ENCODE assay signal across 1 cellular context in the genomic region with DNA sequence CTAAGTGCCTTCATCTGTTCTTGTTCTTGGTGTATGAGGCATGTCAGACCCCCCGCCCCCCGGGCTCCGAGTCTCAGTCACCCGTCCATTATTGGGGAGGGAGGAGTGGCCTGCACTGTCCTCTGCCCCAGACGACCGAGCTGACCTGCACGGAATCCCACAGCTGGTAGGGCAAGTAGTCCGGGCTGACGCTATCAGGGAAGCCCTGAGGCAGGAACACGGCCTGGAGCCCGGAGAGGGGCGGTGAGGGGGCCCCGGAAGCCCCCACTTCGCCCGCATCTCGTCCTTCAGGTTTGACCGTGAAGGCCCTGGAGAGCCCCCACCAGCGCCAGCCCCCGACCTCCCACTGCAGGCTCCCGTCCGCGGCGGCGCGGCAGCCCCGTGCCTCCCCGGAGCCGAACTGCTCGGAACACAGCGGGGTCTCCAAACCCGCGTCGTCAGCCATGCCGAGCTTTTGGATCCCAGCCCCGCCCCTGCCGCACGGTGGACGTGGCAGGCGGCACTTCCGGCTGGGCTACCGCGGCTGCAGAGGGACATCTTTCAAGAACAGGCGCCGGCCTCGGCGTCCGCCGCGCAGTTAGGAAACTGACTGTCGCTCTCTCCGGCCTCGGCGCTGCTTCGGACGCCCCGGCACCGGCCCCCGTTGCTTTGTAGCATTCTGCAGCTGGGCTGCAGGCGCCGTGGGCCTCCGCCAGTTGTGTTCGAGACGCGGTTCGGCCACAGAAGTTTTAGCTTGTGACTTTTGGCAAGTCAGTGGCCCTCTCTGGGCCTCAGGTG.
TF ChIP-seq lines count a peak whose summit lies in the region.

A gene (minus strand): TSS at position 463 of the 777 bp plus-strand sequence. CDS start 18 bp downstream, at position 445.

TF ChIP-seq in HepG2, 621 proteins besides CTCF, POLR2A, EP300 and RAD21 (continued from another document and continues in another):
- TF ChIP-seq, protein P1, sequence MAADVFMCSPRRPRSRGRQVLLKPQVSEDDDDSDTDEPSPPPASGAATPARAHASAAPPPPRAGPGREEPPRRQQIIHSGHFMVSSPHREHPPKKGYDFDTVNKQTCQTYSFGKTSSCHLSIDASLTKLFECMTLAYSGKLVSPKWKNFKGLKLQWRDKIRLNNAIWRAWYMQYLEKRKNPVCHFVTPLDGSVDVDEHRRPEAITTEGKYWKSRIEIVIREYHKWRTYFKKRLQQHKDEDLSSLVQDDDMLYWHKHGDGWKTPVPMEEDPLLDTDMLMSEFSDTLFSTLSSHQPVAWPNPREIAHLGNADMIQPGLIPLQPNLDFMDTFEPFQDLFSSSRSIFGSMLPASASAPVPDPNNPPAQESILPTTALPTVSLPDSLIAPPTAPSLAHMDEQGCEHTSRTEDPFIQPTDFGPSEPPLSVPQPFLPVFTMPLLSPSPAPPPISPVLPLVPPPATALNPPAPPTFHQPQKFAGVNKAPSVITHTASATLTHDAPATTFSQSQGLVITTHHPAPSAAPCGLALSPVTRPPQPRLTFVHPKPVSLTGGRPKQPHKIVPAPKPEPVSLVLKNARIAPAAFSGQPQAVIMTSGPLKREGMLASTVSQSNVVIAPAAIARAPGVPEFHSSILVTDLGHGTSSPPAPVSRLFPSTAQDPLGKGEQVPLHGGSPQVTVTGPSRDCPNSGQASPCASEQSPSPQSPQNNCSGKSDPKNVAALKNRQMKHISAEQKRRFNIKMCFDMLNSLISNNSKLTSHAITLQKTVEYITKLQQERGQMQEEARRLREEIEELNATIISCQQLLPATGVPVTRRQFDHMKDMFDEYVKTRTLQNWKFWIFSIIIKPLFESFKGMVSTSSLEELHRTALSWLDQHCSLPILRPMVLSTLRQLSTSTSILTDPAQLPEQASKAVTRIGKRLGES (CRISPR knock-in tag; IDR thresholded peaks at IDR 0.05; ENCODE audit: borderline replicate concordance) = no peak
- TF ChIP-seq PTBP1 (IDR thresholded peaks at IDR 0.05; ENCODE audit: low read depth, low read length, poor library complexity, severe bottlenecking) (peak; percentile 91), ZNF180 (CRISPR knock-in tag; IDR thresholded peaks at IDR 0.05; ENCODE audit: borderline replicate concordance, low read depth) (no peak), TOE1 (CRISPR knock-in tag; IDR thresholded peaks at IDR 0.05) (peak; percentile 97), ZNF143 (CRISPR knock-in tag; IDR thresholded peaks at IDR 0.05) (peak; percentile 64), ZNF138 (CRISPR knock-in tag; IDR thresholded peaks at IDR 0.05; ENCODE audit: low read depth) (peak; percentile 84), KDM4B (CRISPR knock-in tag; IDR thresholded peaks at IDR 0.05) (peak; percentile 95), ZNF766 (CRISPR knock-in tag; IDR thresholded peaks at IDR 0.05; ENCODE audit: borderline replicate concordance) (peak; percentile 95), ZNF557 (CRISPR knock-in tag; IDR thresholded peaks at IDR 0.05) (no peak), ARNT (IDR thresholded peaks at IDR 0.05) (no peak), SAFB2 (CRISPR knock-in tag; IDR thresholded peaks at IDR 0.05; ENCODE audit: borderline replicate concordance, low read depth) (peak; percentile 99), ZNF441 (CRISPR knock-in tag; IDR thresholded peaks at IDR 0.05; ENCODE audit: borderline replicate concordance) (peak; percentile 82), RORA (CRISPR knock-in tag; IDR thresholded peaks at IDR 0.05) (no peak), HOXA3 (CRISPR knock-in tag; IDR thresholded peaks at IDR 0.05) (peak; percentile 95), ZNF225 (CRISPR knock-in tag; IDR thresholded peaks at IDR 0.05) (peak; percentile 95), ZNF660 (CRISPR knock-in tag; IDR thresholded peaks at IDR 0.05; ENCODE audit: borderline replicate concordance, low read depth) (no peak; the same call in 1 of the 2 replicates), ZNF616 (CRISPR knock-in tag; IDR thresholded peaks at IDR 0.05; ENCODE audit: low read depth) (peak; percentile 83; the same call in 1 of the 2 replicates), ZBTB42 (CRISPR knock-in tag; IDR thresholded peaks at IDR 0.05) (peak; percentile 81; the same call in 1 of the 2 replicates), ZNF256 (CRISPR knock-in tag; conservative IDR thresholded peaks at IDR 0.05) (no peak), HHEX (CRISPR knock-in tag; IDR thresholded peaks at IDR 0.05) (no peak), ZNF382 (CRISPR knock-in tag; IDR thresholded peaks at IDR 0.05; ENCODE audit: borderline replicate concordance) (no peak), ZNF546 (CRISPR knock-in tag; conservative IDR thresholded peaks at IDR 0.05) (peak; percentile 81), KLF9 (CRISPR knock-in tag; IDR thresholded peaks at IDR 0.05; ENCODE audit: low read depth) (peak; percentile 96), EEA1 (CRISPR knock-in tag; IDR thresholded peaks at IDR 0.05; ENCODE audit: borderline replicate concordance) (peak; percentile 98), ZNF709 (CRISPR knock-in tag; IDR thresholded peaks at IDR 0.05) (peak; percentile 94), SIN3B (IDR thresholded peaks at IDR 0.05; ENCODE audit: low read length) (no peak; the same call in 1 of the 2 replicates), MAF1 (CRISPR knock-in tag; IDR thresholded peaks at IDR 0.05; ENCODE audit: borderline replicate concordance) (peak; percentile 63), NFKB2 (CRISPR knock-in tag; IDR thresholded peaks at IDR 0.05; ENCODE audit: borderline replicate concordance) (peak; percentile 94), TEAD3 (CRISPR knock-in tag; optimal IDR thresholded peaks at IDR 0.05; ENCODE audit: borderline replicate concordance) (peak; percentile 52), ZNF577 (CRISPR knock-in tag; IDR thresholded peaks at IDR 0.05; ENCODE audit: borderline replicate concordance, low read depth) (no peak)
- TF ChIP-seq, protein P2, sequence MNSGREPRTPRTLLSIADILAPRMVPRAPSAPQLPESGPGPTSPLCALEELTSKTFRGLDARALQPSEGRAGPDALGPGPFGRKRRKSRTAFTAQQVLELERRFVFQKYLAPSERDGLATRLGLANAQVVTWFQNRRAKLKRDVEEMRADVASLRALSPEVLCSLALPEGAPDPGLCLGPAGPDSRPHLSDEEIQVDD (CRISPR knock-in tag; IDR thresholded peaks at IDR 0.05; ENCODE audit: borderline replicate concordance) = no peak
- TF ChIP-seq, protein P3, sequence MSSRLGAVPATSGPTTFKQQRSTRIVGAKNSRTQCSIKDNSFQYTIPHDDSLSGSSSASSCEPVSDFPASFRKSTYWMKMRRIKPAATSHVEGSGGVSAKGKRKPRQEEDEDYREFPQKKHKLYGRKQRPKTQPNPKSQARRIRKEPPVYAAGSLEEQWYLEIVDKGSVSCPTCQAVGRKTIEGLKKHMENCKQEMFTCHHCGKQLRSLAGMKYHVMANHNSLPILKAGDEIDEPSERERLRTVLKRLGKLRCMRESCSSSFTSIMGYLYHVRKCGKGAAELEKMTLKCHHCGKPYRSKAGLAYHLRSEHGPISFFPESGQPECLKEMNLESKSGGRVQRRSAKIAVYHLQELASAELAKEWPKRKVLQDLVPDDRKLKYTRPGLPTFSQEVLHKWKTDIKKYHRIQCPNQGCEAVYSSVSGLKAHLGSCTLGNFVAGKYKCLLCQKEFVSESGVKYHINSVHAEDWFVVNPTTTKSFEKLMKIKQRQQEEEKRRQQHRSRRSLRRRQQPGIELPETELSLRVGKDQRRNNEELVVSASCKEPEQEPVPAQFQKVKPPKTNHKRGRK (CRISPR knock-in tag; IDR thresholded peaks at IDR 0.05) = no peak
- TF ChIP-seq, protein P4, sequence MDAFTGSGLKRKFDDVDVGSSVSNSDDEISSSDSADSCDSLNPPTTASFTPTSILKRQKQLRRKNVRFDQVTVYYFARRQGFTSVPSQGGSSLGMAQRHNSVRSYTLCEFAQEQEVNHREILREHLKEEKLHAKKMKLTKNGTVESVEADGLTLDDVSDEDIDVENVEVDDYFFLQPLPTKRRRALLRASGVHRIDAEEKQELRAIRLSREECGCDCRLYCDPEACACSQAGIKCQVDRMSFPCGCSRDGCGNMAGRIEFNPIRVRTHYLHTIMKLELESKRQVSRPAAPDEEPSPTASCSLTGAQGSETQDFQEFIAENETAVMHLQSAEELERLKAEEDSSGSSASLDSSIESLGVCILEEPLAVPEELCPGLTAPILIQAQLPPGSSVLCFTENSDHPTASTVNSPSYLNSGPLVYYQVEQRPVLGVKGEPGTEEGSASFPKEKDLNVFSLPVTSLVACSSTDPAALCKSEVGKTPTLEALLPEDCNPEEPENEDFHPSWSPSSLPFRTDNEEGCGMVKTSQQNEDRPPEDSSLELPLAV (CRISPR knock-in tag; conservative IDR thresholded peaks at IDR 0.05; ENCODE audit: low read depth) = no peak
- TF ChIP-seq, protein P5, sequence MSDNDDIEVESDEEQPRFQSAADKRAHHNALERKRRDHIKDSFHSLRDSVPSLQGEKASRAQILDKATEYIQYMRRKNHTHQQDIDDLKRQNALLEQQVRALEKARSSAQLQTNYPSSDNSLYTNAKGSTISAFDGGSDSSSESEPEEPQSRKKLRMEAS (IDR thresholded peaks at IDR 0.05) = peak; percentile 95
- TF ChIP-seq, protein P6, sequence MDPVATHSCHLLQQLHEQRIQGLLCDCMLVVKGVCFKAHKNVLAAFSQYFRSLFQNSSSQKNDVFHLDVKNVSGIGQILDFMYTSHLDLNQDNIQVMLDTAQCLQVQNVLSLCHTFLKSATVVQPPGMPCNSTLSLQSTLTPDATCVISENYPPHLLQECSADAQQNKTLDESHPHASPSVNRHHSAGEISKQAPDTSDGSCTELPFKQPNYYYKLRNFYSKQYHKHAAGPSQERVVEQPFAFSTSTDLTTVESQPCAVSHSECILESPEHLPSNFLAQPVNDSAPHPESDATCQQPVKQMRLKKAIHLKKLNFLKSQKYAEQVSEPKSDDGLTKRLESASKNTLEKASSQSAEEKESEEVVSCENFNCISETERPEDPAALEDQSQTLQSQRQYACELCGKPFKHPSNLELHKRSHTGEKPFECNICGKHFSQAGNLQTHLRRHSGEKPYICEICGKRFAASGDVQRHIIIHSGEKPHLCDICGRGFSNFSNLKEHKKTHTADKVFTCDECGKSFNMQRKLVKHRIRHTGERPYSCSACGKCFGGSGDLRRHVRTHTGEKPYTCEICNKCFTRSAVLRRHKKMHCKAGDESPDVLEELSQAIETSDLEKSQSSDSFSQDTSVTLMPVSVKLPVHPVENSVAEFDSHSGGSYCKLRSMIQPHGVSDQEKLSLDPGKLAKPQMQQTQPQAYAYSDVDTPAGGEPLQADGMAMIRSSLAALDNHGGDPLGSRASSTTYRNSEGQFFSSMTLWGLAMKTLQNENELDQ (CRISPR knock-in tag; IDR thresholded peaks at IDR 0.05; ENCODE audit: borderline replicate concordance) = peak; percentile 15; the same call in 1 of the 2 replicates
- TF ChIP-seq, protein P7, sequence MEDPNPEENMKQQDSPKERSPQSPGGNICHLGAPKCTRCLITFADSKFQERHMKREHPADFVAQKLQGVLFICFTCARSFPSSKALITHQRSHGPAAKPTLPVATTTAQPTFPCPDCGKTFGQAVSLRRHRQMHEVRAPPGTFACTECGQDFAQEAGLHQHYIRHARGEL (CRISPR knock-in tag; IDR thresholded peaks at IDR 0.05) = peak; percentile 88; the same call in 1 of the 2 replicates
- TF ChIP-seq, protein P8, sequence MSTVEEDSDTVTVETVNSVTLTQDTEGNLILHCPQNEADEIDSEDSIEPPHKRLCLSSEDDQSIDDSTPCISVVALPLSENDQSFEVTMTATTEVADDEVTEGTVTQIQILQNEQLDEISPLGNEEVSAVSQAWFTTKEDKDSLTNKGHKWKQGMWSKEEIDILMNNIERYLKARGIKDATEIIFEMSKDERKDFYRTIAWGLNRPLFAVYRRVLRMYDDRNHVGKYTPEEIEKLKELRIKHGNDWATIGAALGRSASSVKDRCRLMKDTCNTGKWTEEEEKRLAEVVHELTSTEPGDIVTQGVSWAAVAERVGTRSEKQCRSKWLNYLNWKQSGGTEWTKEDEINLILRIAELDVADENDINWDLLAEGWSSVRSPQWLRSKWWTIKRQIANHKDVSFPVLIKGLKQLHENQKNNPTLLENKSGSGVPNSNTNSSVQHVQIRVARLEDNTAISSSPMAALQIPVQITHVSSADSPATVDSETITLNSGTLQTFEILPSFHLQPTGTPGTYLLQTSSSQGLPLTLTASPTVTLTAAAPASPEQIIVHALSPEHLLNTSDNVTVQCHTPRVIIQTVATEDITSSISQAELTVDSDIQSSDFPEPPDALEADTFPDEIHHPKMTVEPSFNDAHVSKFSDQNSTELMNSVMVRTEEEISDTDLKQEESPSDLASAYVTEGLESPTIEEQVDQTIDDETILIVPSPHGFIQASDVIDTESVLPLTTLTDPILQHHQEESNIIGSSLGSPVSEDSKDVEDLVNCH (CRISPR knock-in tag; IDR thresholded peaks at IDR 0.05) = no peak
- TF ChIP-seq, protein P9, sequence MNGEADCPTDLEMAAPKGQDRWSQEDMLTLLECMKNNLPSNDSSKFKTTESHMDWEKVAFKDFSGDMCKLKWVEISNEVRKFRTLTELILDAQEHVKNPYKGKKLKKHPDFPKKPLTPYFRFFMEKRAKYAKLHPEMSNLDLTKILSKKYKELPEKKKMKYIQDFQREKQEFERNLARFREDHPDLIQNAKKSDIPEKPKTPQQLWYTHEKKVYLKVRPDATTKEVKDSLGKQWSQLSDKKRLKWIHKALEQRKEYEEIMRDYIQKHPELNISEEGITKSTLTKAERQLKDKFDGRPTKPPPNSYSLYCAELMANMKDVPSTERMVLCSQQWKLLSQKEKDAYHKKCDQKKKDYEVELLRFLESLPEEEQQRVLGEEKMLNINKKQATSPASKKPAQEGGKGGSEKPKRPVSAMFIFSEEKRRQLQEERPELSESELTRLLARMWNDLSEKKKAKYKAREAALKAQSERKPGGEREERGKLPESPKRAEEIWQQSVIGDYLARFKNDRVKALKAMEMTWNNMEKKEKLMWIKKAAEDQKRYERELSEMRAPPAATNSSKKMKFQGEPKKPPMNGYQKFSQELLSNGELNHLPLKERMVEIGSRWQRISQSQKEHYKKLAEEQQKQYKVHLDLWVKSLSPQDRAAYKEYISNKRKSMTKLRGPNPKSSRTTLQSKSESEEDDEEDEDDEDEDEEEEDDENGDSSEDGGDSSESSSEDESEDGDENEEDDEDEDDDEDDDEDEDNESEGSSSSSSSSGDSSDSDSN (CRISPR knock-in tag; IDR thresholded peaks at IDR 0.05) = peak; percentile 94
- TF ChIP-seq, protein P10, sequence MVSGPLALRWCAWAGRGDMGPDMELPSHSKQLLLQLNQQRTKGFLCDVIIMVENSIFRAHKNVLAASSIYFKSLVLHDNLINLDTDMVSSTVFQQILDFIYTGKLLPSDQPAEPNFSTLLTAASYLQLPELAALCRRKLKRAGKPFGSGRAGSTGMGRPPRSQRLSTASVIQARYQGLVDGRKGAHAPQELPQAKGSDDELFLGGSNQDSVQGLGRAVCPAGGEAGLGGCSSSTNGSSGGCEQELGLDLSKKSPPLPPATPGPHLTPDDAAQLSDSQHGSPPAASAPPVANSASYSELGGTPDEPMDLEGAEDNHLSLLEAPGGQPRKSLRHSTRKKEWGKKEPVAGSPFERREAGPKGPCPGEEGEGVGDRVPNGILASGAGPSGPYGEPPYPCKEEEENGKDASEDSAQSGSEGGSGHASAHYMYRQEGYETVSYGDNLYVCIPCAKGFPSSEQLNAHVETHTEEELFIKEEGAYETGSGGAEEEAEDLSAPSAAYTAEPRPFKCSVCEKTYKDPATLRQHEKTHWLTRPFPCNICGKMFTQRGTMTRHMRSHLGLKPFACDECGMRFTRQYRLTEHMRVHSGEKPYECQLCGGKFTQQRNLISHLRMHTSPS (CRISPR knock-in tag; IDR thresholded peaks at IDR 0.05; ENCODE audit: low read depth) = peak; percentile 44; the same call in 1 of the 2 replicates
- TF ChIP-seq, protein P11, sequence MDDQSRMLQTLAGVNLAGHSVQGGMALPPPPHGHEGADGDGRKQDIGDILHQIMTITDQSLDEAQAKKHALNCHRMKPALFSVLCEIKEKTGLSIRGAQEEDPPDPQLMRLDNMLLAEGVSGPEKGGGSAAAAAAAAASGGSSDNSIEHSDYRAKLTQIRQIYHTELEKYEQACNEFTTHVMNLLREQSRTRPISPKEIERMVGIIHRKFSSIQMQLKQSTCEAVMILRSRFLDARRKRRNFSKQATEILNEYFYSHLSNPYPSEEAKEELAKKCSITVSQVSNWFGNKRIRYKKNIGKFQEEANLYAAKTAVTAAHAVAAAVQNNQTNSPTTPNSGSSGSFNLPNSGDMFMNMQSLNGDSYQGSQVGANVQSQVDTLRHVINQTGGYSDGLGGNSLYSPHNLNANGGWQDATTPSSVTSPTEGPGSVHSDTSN (CRISPR knock-in tag; IDR thresholded peaks at IDR 0.05; ENCODE audit: borderline replicate concordance) = no peak; the same call in 1 of the 2 replicates
